10 cellular contexts compared by ENCODE assay signal in the genomic region with DNA sequence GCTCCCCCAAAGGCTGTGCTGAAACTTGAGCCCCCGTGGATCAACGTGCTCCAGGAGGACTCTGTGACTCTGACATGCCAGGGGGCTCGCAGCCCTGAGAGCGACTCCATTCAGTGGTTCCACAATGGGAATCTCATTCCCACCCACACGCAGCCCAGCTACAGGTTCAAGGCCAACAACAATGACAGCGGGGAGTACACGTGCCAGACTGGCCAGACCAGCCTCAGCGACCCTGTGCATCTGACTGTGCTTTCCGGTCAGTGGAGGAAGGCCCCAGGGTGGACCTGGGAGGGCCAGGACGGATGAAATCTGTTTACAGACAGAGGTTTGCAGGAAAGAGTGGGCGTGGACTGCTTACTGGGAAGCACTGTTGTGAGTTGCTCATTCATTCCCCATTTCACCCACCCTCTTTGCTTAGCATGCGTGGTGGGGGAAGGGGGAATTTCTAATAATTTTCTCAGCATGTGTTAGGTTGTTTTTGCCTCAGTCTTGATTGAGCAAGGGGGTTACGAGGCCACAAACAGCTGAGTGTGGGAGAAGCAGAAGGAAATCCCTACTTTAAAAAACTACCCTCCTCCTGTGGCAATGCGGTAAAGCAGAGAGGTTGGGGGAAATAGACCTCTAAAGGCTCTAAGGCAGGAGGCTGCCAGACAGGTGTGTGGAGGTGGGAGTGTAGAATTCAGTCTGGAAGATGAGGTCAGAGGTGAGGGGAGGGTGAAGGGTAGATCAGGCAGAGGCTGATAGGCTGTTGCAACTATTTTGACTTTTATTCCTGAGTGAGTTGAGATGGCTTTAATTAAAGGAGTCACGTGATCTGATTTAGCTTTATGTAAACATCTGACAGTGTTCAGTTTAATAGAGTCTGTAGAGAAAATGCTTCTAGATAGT. TPM values are rescaled to one million over a fixed set of nuclear protein-coding genes. Genes with fewer than 3 reads are reported as not detected.
A peak's percentile ranks its signal among the peaks of the same experiment; 100 is the strongest.
DNase-seq lines count a peak whose midpoint lies in the region; ATAC-seq, FAIRE-seq and TF ChIP-seq lines count a peak whose summit lies in the region.
"Had no signal": no experiment of that assay in that cellular context is flagged by ENCODE, and none has a peak within 500 bp of the region (broad histone marks: within the 10 kb centered on the region; RNA-seq: fewer than 3 reads in every experiment).

No MANE protein-coding gene starts in this region.

- no peak for TF ChIP-seq EP300 in gastroesophageal sphincter (IDR thresholded peaks at IDR 0.05)

- H3K9me3 ChIP-seq in Panc1 (ENCODE audit: control insufficient read depth, insufficient read depth, low read depth, low read length) (no peaks in the 10 kb centered on the region), gastroesophageal sphincter (no peaks in the 10 kb centered on the region)

- H3K9ac ChIP-seq in rectal smooth muscle tissue (ENCODE audit: low read length) = no peak overlapping the region

- BruUV-seq in Panc1 (replicated peaks; lab: Mats Ljungman, UMichigan) = no TSS peak

- CTCF ChIA-PET in Panc1 (lab: Charles Lee) = no interaction called here

- H3K36me3 ChIP-seq in Panc1 (ENCODE audit: control insufficient read depth, insufficient read depth, low read length) (no peaks in the 10 kb centered on the region), gastroesophageal sphincter (no peaks in the 10 kb centered on the region), rectal smooth muscle tissue (ENCODE audit: control insufficient read depth, insufficient read depth, low read length) (no peaks in the 10 kb centered on the region)

- H3K4me3 ChIP-seq in Panc1 (ENCODE audit: low read depth in 2 of 2, low read length in 2 of 2) (no peak overlapping the region), gastroesophageal sphincter (peak overlapping the region in 1 of 2 donors; percentile 23), rectal smooth muscle tissue (ENCODE audit: low read length) (peak overlapping the region; percentile 21)

- no peak for DNase-seq in GM12891 (ENCODE audit: insufficient read length, low spot score)
- no peak for DNase-seq in Panc1 (ENCODE audit: low read depth, low spot score)
- DNase-seq in SW 1271 (lab: John Stamatoyannopoulos, UW) = no peak
- no peak for DNase-seq in SK-N-DZ (ENCODE audit: low spot score)
- DNase-seq: GOT3 had no signal

- ATAC-seq in Panc1 (peak; percentile 45; the same call in 1 of the 2 replicates), gastroesophageal sphincter (peak; percentile 53), HG03280 (IDR thresholded peaks at IDR 0.05; ENCODE audit: unreplicated experiment) (no peak), GM19351 (IDR thresholded peaks at IDR 0.05; ENCODE audit: unreplicated experiment) (no peak)

- H3K27me3 ChIP-seq in Panc1 (ENCODE audit: control insufficient read depth, insufficient read depth, low read length) (no peaks in the 10 kb centered on the region; the same call in 1 of the 2 replicates), gastroesophageal sphincter (peaks cover 24% of the 10 kb centered on the region), rectal smooth muscle tissue (ENCODE audit: control insufficient read depth, insufficient read depth, low read length) (peaks cover 2% of the 10 kb centered on the region)

- no peak overlapping the region for H3K27ac ChIP-seq in Panc1 (ENCODE audit: low read length)
- peak overlapping the region in 1 of 4 donors; percentile 32 for H3K27ac ChIP-seq in gastroesophageal sphincter
- no peak overlapping the region for H3K27ac ChIP-seq in rectal smooth muscle tissue (ENCODE audit: low read depth, low read length)
- H3K27ac ChIP-seq: VCaP had no signal

- WGBS in gastroesophageal sphincter (ENCODE audit: low coverage in 1 of 2), 2 donors = 31 to 47% methylated on average over 4 to 7 of the region's 15 CpGs

- intact Hi-C loops in Panc1 (cut with micrococcal nuclease; ENCODE audit: unreplicated experiment) = no loop called here

- H3K4me1 ChIP-seq in Panc1 (ENCODE audit: control insufficient read depth, insufficient read depth, low read length) (no peaks in the 10 kb centered on the region), gastroesophageal sphincter (peaks cover 0 to 11% (median 0%) of the 10 kb centered on the region in 3 donors), rectal smooth muscle tissue (ENCODE audit: control insufficient read depth, insufficient read depth, low read length) (no peaks in the 10 kb centered on the region)

- FAIRE-seq in GM12891 (lab: Jason Lieb, UNC) = peak; percentile 20

- in situ Hi-C loops in Panc1 (cut with HindIII; ENCODE audit: low pct_unique_long_range_greater_than_20kb, low sequenced_read_pairs) = no loop called here

- TF ChIP-seq POLR2A in GM12891 (IDR thresholded peaks at IDR 0.05; ENCODE audit: low read depth, low read length) (no peak), gastroesophageal sphincter (IDR thresholded peaks at IDR 0.05) (no peak)

- no peak for TF ChIP-seq CTCF in Panc1 (IDR thresholded peaks at IDR 0.05)
- TF ChIP-seq CTCF in gastroesophageal sphincter (IDR thresholded peaks at IDR 0.05) = no peak

- POLR2A ChIA-PET in Panc1 (lab: Charles Lee) = no interaction called here

TF ChIP-seq in GM12891, 5 proteins besides CTCF, POLR2A, EP300 and RAD21:
- no peak for TF ChIP-seq SPI1 (IDR thresholded peaks at IDR 0.05; ENCODE audit: low read depth, low read length)
- no peak for TF ChIP-seq POU2F2 (IDR thresholded peaks at IDR 0.05; ENCODE audit: low read depth, low read length)
- TF ChIP-seq PAX5 (IDR thresholded peaks at IDR 0.05; ENCODE audit: insufficient read depth, low read length, severe bottlenecking) = no peak
- no peak for TF ChIP-seq POLR2AphosphoS5 (IDR thresholded peaks at IDR 0.05; ENCODE audit: low read depth, low read length)
- TF ChIP-seq TAF1 (IDR thresholded peaks at IDR 0.05; ENCODE audit: low read depth, low read length) = no peak
TF ChIP-seq in GM12891: peak in this region for 0.

RNA-seq across cellular contexts. Expression of a gene that starts 1.3 kb away (rescaled TPM):
- polyA plus RNA-seq in GM12891 (2012; ENCODE audit: low read depth, missing spikeins) = 6.6 TPM
- 0.28 TPM for total RNA-seq in Panc1 (2021; ENCODE audit: unreplicated experiment)
- polyA plus RNA-seq in Panc1 (2012; ENCODE audit: insufficient read length) = not detected
- 10 to 100 TPM; 16.3 to 74.1 (median 40.1) TPM for total RNA-seq in gastroesophageal sphincter
- not detected in 2 replicates for polyA plus RNA-seq in SK-N-DZ (2014; cell fraction: cytosol; rRNA removed)
- polyA plus RNA-seq in SK-N-DZ (2014; cell fraction: nucleus; rRNA removed) = not detected in 2 replicates

RNA-seq across cellular contexts. Expression of a gene that starts 17.8 kb away (rescaled TPM):
- polyA plus RNA-seq in GM12891 (2012; ENCODE audit: low read depth, missing spikeins) = 0.71 TPM
- total RNA-seq in Panc1 (2021; ENCODE audit: unreplicated experiment) (0.44 TPM), gastroesophageal sphincter (1 to 10 TPM; 1.2 to 6.6 (median 2.0) TPM)
- polyA plus RNA-seq in Panc1 (2012; ENCODE audit: insufficient read length) = 0.42 TPM
- polyA plus RNA-seq in SK-N-DZ (2014; cell fraction: cytosol; rRNA removed) = 0.06 and 0.08 TPM in 2 replicates
- polyA plus RNA-seq in SK-N-DZ (2014; cell fraction: nucleus; rRNA removed) = 0.30 TPM in 1 of 2 replicates, not detected in the other

RNA-seq across cellular contexts. Expression of a gene that starts 43.0 kb away (rescaled TPM):
- not detected for polyA plus RNA-seq in GM12891 (2012; ENCODE audit: low read depth, missing spikeins)
- total RNA-seq in Panc1 (2021; ENCODE audit: unreplicated experiment) (0.13 TPM), gastroesophageal sphincter (10 to 100 TPM in 2 of 4 donors, 1 to 10 TPM in 2; 3.7 to 23.5 (median 10.8) TPM)
- polyA plus RNA-seq in Panc1 (2012; ENCODE audit: insufficient read length) = not detected
- not detected in 2 replicates for polyA plus RNA-seq in SK-N-DZ (2014; cell fraction: cytosol; rRNA removed)
- polyA plus RNA-seq in SK-N-DZ (2014; cell fraction: nucleus; rRNA removed) = not detected in 2 replicates

Comparison
In these comparisons a context has a peak if more than half of its experiments do, and no peak if none do; other contexts are left out.
1. ATAC-seq: peak in Panc1 (single experiment) and gastroesophageal sphincter (single experiment); none in HG03280 (single experiment) and GM19351 (single experiment).
2. RNA of a gene that starts 1.3 kb away (total RNA-seq): 16.3 to 74.1 TPM in gastroesophageal sphincter; 0.28 TPM in Panc1 (single experiment); every median in the first group is over 10 times any median in the second.